ENCODE assay signal across 19 cellular contexts in the genomic region with DNA sequence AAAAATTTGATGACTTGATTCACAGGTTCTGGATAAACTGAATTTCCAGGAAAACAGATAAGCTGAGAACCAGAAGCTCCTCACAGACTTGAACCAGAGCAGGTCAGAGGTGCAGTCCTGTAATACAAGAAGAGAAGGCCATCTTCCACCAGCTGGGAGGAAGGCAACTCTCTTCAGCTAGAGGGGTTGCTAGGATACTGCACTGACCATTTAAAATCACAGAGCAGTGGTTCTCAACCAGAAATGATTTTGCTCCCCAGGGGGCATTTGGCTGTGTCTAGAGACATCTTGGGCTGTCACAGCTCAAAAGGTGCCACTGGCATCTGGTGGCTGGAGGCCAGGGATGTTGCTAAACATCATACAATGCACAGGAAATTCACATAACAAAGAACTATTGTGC. TPM values are rescaled to one million over a fixed set of nuclear protein-coding genes. Genes with fewer than 3 reads are reported as not detected.
DNase-seq lines count a peak whose midpoint lies in the region; ATAC-seq and TF ChIP-seq lines count a peak whose summit lies in the region.
"Had no signal": no experiment of that assay in that cellular context is flagged by ENCODE, and none has a peak within 500 bp of the region (broad histone marks: within the 10 kb centered on the region; RNA-seq: fewer than 3 reads in every experiment).

No MANE protein-coding gene starts in this region.

- H3K4me1 Mint-ChIP-seq in H9 (peaks cover 32 to 47% of the 10 kb centered on the region in 2 experiments), nephron progenitor cell (peaks cover 50% of the 10 kb centered on the region)

- H4K5ac ChIP-seq in H9 (ENCODE audit: insufficient read length, low read depth, low read length), result no peak overlapping the region

- ATAC-seq in HG02642 (IDR thresholded peaks at IDR 0.05; ENCODE audit: poor library complexity, unreplicated experiment) (no peak), foreskin keratinocyte (no peak), HG03460 (IDR thresholded peaks at IDR 0.05; ENCODE audit: unreplicated experiment) (no peak)
- ATAC-seq: K562, SK-N-SH treated with all-trans-retinoic acid at 6 μM for 48 hours had no signal

- no peak overlapping the region for H2BK120ac ChIP-seq in H9 (ENCODE audit: low read depth, low read length, poor library complexity, severe bottlenecking)

- no peak overlapping the region for H3K4ac ChIP-seq in H9 (ENCODE audit: low read depth, low read length)

- no peak overlapping the region for H3T11ph ChIP-seq in H9 (ENCODE audit: low read length)

- no peak overlapping the region for H3K9ac ChIP-seq in H9 (ENCODE audit: extremely low read depth, insufficient read length, low read length)

- H3K4me3 Mint-ChIP-seq in H9 (no peak overlapping the region), nephron progenitor cell (no peak overlapping the region)

- no peak overlapping the region for H3K18ac ChIP-seq in H9 (ENCODE audit: insufficient read length, low read depth, low read length)

- H3K56ac ChIP-seq in H9 (ENCODE audit: insufficient read length, low read depth, low read length), result no peak overlapping the region

- no peak overlapping the region for H4K8ac ChIP-seq in H9 (replicated peaks; ENCODE audit: insufficient read length, low read depth, low read length)

- no peak overlapping the region for H2BK20ac ChIP-seq in H9 (ENCODE audit: low read depth, low read length, poor library complexity, severe bottlenecking)

- DNase-seq in NCI-H2081 (lab: John Stamatoyannopoulos, UW) (peak; percentile 13 to 24), NCI-H2081 treated with DMSO at 0.1 percent for 48 hours (lab: John Stamatoyannopoulos, UW) (no peak), H9 (peak; percentile 23), NCI-H774 (lab: John Stamatoyannopoulos, UW) (peak; percentile 20), nephron progenitor cell (no peak), foreskin keratinocyte (no peak)
- DNase-seq: C1 segment of cervical spinal cord, NCI-H1436 treated with DMSO at 0.1 percent for 48 hours, NCI-H2107, NCI-H510A, OCI-M1, SHP77 treated with DMSO at 0.1 percent for 48 hours, T-helper 1 cell had no signal

- H3K14ac ChIP-seq in H9 (ENCODE audit: insufficient read depth, low read length), result no peak overlapping the region

- H3K27ac ChIP-seq in H9 (ENCODE audit: insufficient read length, low read depth, low read length) (no peak overlapping the region), foreskin keratinocyte (no peak overlapping the region)

- no peak overlapping the region for H3K23ac ChIP-seq in H9 (ENCODE audit: insufficient read length, low read depth, low read length)

- H2BK5ac ChIP-seq in H9 (ENCODE audit: insufficient read length, low read length), result no peak overlapping the region

- H2AK5ac ChIP-seq in H9 (ENCODE audit: insufficient read length, low read length), result no peak overlapping the region

- no peak overlapping the region for H3K4me2 ChIP-seq in H9 (ENCODE audit: insufficient read depth, insufficient read length, low read length)

- H3K27me3 Mint-ChIP-seq in H9 (ENCODE audit: low read depth), result peaks cover 25% of the 10 kb centered on the region
- peaks cover 14% of the 10 kb centered on the region for H3K27me3 Mint-ChIP-seq in nephron progenitor cell (ENCODE audit: low read depth, poor library complexity)

- H4K91ac ChIP-seq in H9 (ENCODE audit: insufficient read length, low read depth, low read length), result no peak overlapping the region

- H3K23me2 ChIP-seq in H9 (ENCODE audit: insufficient read length, low read depth, low read length, poor library complexity, severe bottlenecking), result no peaks in the 10 kb centered on the region

- no peaks in the 10 kb centered on the region for H3K79me1 ChIP-seq in H9 (ENCODE audit: insufficient read depth, low read depth, low read length, poor library complexity, severe bottlenecking)

- no peak overlapping the region for H2AFZ ChIP-seq in H9 (ENCODE audit: low read length)

- no peaks in the 10 kb centered on the region for H3K9me3 Mint-ChIP-seq in H9
- no peaks in the 10 kb centered on the region for H3K9me3 Mint-ChIP-seq in nephron progenitor cell

- H3K4me1 ChIP-seq in H9 (ENCODE audit: insufficient read depth, low read length) (peaks cover 16% of the 10 kb centered on the region), foreskin keratinocyte (no peaks in the 10 kb centered on the region)
- H3K4me1 ChIP-seq: HAP-1 had no signal

- no peaks in the 10 kb centered on the region for H3K79me2 ChIP-seq in H9 (ENCODE audit: insufficient read depth, low read length)

- no peak overlapping the region for H3K27ac Mint-ChIP-seq in H9
- H3K27ac Mint-ChIP-seq in nephron progenitor cell, result peak overlapping the region; percentile 47

- H3K27me3 ChIP-seq in H9 (ENCODE audit: insufficient read depth, low read length) (peaks cover 2% of the 10 kb centered on the region), foreskin keratinocyte (no peaks in the 10 kb centered on the region)

- H2BK12ac ChIP-seq in H9 (ENCODE audit: insufficient read length, low read depth, low read length), result no peak overlapping the region

- H4K20me1 ChIP-seq in H9 (ENCODE audit: control insufficient read depth, insufficient read depth, insufficient read length), result no peaks in the 10 kb centered on the region

- H3K36me3 Mint-ChIP-seq in H9 (ENCODE audit: insufficient read depth in 1 of 3, low read depth in 3 of 3) (no peaks in the 10 kb centered on the region), nephron progenitor cell (ENCODE audit: low read depth) (no peaks in the 10 kb centered on the region)

- H3K9me3 ChIP-seq in H9 (ENCODE audit: control insufficient read depth, low read depth, low read length), result no peaks in the 10 kb centered on the region
- H3K9me3 ChIP-seq: HAP-1 had no signal

- TF ChIP-seq CTCF in H9 (conservative IDR thresholded peaks at IDR 0.05) (no peak), nephron progenitor cell (IDR thresholded peaks at IDR 0.05) (no peak), foreskin keratinocyte (conservative IDR thresholded peaks at IDR 0.05) (no peak)

- no peak overlapping the region for H2BK15ac ChIP-seq in H9 (ENCODE audit: low read depth, low read length)

RNA-seq across cellular contexts. Expression of gene OPCML, which starts 17.2 kb away (rescaled TPM):
- 0.46 and 0.94 TPM in 2 replicates for total RNA-seq in H9 (2021)
- 0.04 TPM in 1 of 2 replicates, not detected in the other for total RNA-seq in foreskin keratinocyte
- 0.01 and 0.03 TPM in 2 replicates for polyA plus RNA-seq in foreskin keratinocyte
- total RNA-seq: K562, RPMI7951 had no signal
- polyA plus RNA-seq: K562 had no signal

Comparison
In these comparisons a context has a peak if more than half of its experiments do, and no peak if none do; other contexts are left out.
1. DNase-seq: peak in NCI-H2081 (2 of 2), H9 (single experiment) and NCI-H774 (single experiment); none in NCI-H2081 treated with DMSO at 0.1 percent for 48 hours (single experiment), nephron progenitor cell (single experiment) and foreskin keratinocyte (0 of 2).